ENCODE assay signal across 2 cellular contexts in the genomic region with DNA sequence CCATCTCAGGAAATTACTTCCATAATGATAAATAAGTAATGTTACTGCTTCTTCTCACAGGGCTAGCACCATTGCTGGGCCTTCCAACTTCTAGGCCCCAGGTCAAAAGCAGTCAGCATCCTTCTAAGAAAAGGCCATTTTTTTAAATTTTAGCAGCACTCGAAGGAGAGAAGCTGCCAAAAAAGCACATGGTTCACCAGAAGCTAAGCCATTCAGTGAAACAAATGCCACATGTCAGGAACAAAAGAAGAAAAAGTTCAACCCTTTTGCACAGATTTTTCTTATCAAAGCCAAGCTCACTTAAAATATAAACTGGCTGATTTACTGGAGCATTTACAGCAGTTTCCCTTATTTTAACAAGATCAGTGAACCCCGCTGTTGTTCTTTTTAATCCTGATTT.
TF ChIP-seq lines count a peak whose summit lies in the region.

No MANE protein-coding gene starts in this region.

TF ChIP-seq in HepG2, 621 proteins besides CTCF, POLR2A, EP300 and RAD21:
- TF ChIP-seq, protein P1, sequence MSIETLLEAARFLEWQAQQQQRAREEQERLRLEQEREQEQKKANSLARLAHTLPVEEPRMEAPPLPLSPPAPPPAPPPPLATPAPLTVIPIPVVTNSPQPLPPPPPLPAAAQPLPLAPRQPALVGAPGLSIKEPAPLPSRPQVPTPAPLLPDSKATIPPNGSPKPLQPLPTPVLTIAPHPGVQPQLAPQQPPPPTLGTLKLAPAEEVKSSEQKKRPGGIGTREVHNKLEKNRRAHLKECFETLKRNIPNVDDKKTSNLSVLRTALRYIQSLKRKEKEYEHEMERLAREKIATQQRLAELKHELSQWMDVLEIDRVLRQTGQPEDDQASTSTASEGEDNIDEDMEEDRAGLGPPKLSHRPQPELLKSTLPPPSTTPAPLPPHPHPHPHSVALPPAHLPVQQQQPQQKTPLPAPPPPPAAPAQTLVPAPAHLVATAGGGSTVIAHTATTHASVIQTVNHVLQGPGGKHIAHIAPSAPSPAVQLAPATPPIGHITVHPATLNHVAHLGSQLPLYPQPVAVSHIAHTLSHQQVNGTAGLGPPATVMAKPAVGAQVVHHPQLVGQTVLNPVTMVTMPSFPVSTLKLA (IDR thresholded peaks at IDR 0.05), result peak; percentile 82
- TF ChIP-seq TEAD3 (CRISPR knock-in tag; optimal IDR thresholded peaks at IDR 0.05; ENCODE audit: borderline replicate concordance), result no peak

TF ChIP-seq in SK-N-SH, 30 proteins besides CTCF, POLR2A, EP300 and RAD21:
- TF ChIP-seq NFIC (IDR thresholded peaks at IDR 0.05; ENCODE audit: borderline replicate concordance) (no peak), JUND (IDR thresholded peaks at IDR 0.05) (no peak)
- TF ChIP-seq, protein P2, sequence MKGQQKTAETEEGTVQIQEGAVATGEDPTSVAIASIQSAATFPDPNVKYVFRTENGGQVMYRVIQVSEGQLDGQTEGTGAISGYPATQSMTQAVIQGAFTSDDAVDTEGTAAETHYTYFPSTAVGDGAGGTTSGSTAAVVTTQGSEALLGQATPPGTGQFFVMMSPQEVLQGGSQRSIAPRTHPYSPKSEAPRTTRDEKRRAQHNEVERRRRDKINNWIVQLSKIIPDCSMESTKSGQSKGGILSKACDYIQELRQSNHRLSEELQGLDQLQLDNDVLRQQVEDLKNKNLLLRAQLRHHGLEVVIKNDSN (IDR thresholded peaks at IDR 0.05; ENCODE audit: borderline replicate concordance, low read depth), result no peak
TF ChIP-seq in SK-N-SH: peak in this region for 0.
